ENCODE assay signal across 1 cellular context in genomic region chr17:76353599-76354316, GRCh38.
TF ChIP-seq lines count a peak whose summit lies in the region.

Gene PRPSAP1, minus strand, starts transcription at chr17:76353916. Its CDS starts 213 bp downstream, at chr17:76353703.

TF ChIP-seq in HepG2, 621 proteins besides CTCF, POLR2A, EP300 and RAD21 (continued from another document and continues in another):
- TF ChIP-seq TSC22D2 (CRISPR knock-in tag; IDR thresholded peaks at IDR 0.05; ENCODE audit: borderline replicate concordance) (0 out of 2 replicates have a peak, but pooled peaks have one; percentile 75), KAT8 (CRISPR knock-in tag; IDR thresholded peaks at IDR 0.05) (peak; percentile 97), TAF1 (CRISPR knock-in tag; IDR thresholded peaks at IDR 0.05) (peak; percentile 99), ZNF234 (CRISPR knock-in tag; conservative IDR thresholded peaks at IDR 0.05) (peak; percentile 88), NR2F2 (IDR thresholded peaks at IDR 0.05; ENCODE audit: borderline replicate concordance, low read depth) (peak; percentile 69; the same call in 1 of the 2 replicates), TCF7L2 (IDR thresholded peaks at IDR 0.05; ENCODE audit: low read depth, low read length) (no peak), ZNF552 (CRISPR knock-in tag; IDR thresholded peaks at IDR 0.05; ENCODE audit: borderline replicate concordance) (no peak; the same call in 1 of the 2 replicates), ZNF318 (CRISPR knock-in tag; IDR thresholded peaks at IDR 0.05) (peak; percentile 25; the same call in 1 of the 2 replicates), RBM39 (IDR thresholded peaks at IDR 0.05; ENCODE audit: low read depth, low read length, poor library complexity, severe bottlenecking) (peak; percentile 58), ZNF556 (CRISPR knock-in tag; IDR thresholded peaks at IDR 0.05; ENCODE audit: borderline replicate concordance) (peak; percentile 93), TMF1 (CRISPR knock-in tag; IDR thresholded peaks at IDR 0.05; ENCODE audit: low read depth) (0 out of 2 replicates have a peak, but pooled peaks have one; percentile 14), ATM (IDR thresholded peaks at IDR 0.05; ENCODE audit: borderline replicate concordance) (no peak), ZNF761 (CRISPR knock-in tag; conservative IDR thresholded peaks at IDR 0.05) (peak; percentile 74; the same call in 1 of the 2 replicates), ZSCAN21 (CRISPR knock-in tag; IDR thresholded peaks at IDR 0.05; ENCODE audit: borderline replicate concordance) (peak; percentile 94), SMAD9 (CRISPR knock-in tag; IDR thresholded peaks at IDR 0.05) (no peak), ZNF800 (CRISPR knock-in tag; IDR thresholded peaks at IDR 0.05) (peak; percentile 85; the same call in 1 of the 2 replicates), ZNF850 (CRISPR knock-in tag; conservative IDR thresholded peaks at IDR 0.05) (no peak), JUNB (CRISPR knock-in tag; IDR thresholded peaks at IDR 0.05; ENCODE audit: borderline replicate concordance) (no peak), ZNF576 (CRISPR knock-in tag; IDR thresholded peaks at IDR 0.05) (peak; percentile 74; the same call in 1 of the 2 replicates), ZNF839 (CRISPR knock-in tag; IDR thresholded peaks at IDR 0.05; ENCODE audit: borderline replicate concordance) (peak; percentile 98), HOXA9 (CRISPR knock-in tag; IDR thresholded peaks at IDR 0.05; ENCODE audit: borderline replicate concordance) (peak; percentile 82), ZBTB7B (CRISPR knock-in tag; IDR thresholded peaks at IDR 0.05) (no peak), SP4 (CRISPR knock-in tag; IDR thresholded peaks at IDR 0.05) (peak; percentile 91), TRIM24 (CRISPR knock-in tag; IDR thresholded peaks at IDR 0.05) (no peak), ZNF878 (CRISPR knock-in tag; IDR thresholded peaks at IDR 0.05) (peak; percentile 93), SOX13 (IDR thresholded peaks at IDR 0.05) (no peak; the same call in 1 of the 2 replicates), SOX13 (CRISPR knock-in tag; conservative IDR thresholded peaks at IDR 0.05 in 1 of 2, IDR thresholded peaks at IDR 0.05 in 1 of 2) (peak in 1 of 2 experiments; percentile 69; a peak in 2 of 4 replicates), NCOA5 (CRISPR knock-in tag; IDR thresholded peaks at IDR 0.05) (no peak), ZNF260 (CRISPR knock-in tag; IDR thresholded peaks at IDR 0.05; ENCODE audit: borderline replicate concordance, low read depth) (no peak), FOSL2 (CRISPR knock-in tag; IDR thresholded peaks at IDR 0.05) (peak; percentile 63), REXO4 (CRISPR knock-in tag; IDR thresholded peaks at IDR 0.05; ENCODE audit: borderline replicate concordance) (no peak), SMAD1 (CRISPR knock-in tag; IDR thresholded peaks at IDR 0.05; ENCODE audit: borderline replicate concordance, low read depth) (peak; percentile 92; the same call in 1 of the 2 replicates), HCFC1 (IDR thresholded peaks at IDR 0.05; ENCODE audit: low read depth, low read length) (peak; percentile 79), TGIF2 (CRISPR knock-in tag; IDR thresholded peaks at IDR 0.05) (peak; percentile 81), SALL2 (CRISPR knock-in tag; IDR thresholded peaks at IDR 0.05) (peak; percentile 98), POLR2AphosphoS2 (IDR thresholded peaks at IDR 0.05; ENCODE audit: low read depth, low read length) (no peak), ZBTB14 (CRISPR knock-in tag; IDR thresholded peaks at IDR 0.05) (peak; percentile 74)
- TF ChIP-seq, protein P1, sequence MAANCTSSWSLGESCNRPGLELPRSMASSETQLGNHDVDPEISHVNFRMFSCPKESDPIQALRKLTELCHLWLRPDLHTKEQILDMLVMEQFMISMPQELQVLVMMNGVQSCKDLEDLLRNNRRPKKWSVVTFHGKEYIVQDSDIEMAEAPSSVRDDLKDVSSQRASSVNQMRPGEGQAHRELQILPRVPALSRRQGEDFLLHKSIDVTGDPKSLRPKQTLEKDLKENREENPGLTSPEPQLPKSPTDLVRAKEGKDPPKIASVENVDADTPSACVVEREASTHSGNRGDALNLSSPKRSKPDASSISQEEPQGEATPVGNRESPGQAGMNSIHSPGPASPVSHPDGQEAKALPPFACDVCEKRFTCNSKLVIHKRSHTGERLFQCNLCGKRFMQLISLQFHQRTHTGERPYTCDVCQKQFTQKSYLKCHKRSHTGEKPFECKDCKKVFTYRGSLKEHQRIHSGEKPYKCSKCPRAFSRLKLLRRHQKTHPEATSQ (CRISPR knock-in tag; IDR thresholded peaks at IDR 0.05; ENCODE audit: borderline replicate concordance), result no peak
- TF ChIP-seq, protein P2, sequence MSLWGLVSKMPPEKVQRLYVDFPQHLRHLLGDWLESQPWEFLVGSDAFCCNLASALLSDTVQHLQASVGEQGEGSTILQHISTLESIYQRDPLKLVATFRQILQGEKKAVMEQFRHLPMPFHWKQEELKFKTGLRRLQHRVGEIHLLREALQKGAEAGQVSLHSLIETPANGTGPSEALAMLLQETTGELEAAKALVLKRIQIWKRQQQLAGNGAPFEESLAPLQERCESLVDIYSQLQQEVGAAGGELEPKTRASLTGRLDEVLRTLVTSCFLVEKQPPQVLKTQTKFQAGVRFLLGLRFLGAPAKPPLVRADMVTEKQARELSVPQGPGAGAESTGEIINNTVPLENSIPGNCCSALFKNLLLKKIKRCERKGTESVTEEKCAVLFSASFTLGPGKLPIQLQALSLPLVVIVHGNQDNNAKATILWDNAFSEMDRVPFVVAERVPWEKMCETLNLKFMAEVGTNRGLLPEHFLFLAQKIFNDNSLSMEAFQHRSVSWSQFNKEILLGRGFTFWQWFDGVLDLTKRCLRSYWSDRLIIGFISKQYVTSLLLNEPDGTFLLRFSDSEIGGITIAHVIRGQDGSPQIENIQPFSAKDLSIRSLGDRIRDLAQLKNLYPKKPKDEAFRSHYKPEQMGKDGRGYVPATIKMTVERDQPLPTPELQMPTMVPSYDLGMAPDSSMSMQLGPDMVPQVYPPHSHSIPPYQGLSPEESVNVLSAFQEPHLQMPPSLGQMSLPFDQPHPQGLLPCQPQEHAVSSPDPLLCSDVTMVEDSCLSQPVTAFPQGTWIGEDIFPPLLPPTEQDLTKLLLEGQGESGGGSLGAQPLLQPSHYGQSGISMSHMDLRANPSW (CRISPR knock-in tag; IDR thresholded peaks at IDR 0.05; ENCODE audit: borderline replicate concordance), result peak; percentile 98
- TF ChIP-seq, protein P3, sequence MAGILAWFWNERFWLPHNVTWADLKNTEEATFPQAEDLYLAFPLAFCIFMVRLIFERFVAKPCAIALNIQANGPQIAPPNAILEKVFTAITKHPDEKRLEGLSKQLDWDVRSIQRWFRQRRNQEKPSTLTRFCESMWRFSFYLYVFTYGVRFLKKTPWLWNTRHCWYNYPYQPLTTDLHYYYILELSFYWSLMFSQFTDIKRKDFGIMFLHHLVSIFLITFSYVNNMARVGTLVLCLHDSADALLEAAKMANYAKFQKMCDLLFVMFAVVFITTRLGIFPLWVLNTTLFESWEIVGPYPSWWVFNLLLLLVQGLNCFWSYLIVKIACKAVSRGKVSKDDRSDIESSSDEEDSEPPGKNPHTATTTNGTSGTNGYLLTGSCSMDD (CRISPR knock-in tag; IDR thresholded peaks at IDR 0.05), result no peak
- TF ChIP-seq, protein P4, sequence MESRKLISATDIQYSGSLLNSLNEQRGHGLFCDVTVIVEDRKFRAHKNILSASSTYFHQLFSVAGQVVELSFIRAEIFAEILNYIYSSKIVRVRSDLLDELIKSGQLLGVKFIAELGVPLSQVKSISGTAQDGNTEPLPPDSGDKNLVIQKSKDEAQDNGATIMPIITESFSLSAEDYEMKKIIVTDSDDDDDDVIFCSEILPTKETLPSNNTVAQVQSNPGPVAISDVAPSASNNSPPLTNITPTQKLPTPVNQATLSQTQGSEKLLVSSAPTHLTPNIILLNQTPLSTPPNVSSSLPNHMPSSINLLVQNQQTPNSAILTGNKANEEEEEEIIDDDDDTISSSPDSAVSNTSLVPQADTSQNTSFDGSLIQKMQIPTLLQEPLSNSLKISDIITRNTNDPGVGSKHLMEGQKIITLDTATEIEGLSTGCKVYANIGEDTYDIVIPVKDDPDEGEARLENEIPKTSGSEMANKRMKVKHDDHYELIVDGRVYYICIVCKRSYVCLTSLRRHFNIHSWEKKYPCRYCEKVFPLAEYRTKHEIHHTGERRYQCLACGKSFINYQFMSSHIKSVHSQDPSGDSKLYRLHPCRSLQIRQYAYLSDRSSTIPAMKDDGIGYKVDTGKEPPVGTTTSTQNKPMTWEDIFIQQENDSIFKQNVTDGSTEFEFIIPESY (CRISPR knock-in tag; IDR thresholded peaks at IDR 0.05), result peak; percentile 73
- TF ChIP-seq, protein P5, sequence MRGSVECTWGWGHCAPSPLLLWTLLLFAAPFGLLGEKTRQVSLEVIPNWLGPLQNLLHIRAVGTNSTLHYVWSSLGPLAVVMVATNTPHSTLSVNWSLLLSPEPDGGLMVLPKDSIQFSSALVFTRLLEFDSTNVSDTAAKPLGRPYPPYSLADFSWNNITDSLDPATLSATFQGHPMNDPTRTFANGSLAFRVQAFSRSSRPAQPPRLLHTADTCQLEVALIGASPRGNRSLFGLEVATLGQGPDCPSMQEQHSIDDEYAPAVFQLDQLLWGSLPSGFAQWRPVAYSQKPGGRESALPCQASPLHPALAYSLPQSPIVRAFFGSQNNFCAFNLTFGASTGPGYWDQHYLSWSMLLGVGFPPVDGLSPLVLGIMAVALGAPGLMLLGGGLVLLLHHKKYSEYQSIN (CRISPR knock-in tag; IDR thresholded peaks at IDR 0.05; ENCODE audit: borderline replicate concordance), result no peak
